1 cellular context compared by ENCODE assay signal in genomic region chr9:19113964-19114679, GRCh38.
A peak's percentile ranks its signal among the peaks of the same experiment; 100 is the strongest.
TF ChIP-seq lines count a peak whose summit lies in the region.

No MANE protein-coding gene starts in this region.

TF ChIP-seq in HepG2, 621 proteins besides CTCF, POLR2A, EP300 and RAD21 (continued from another document and continues in another):
- TF ChIP-seq, protein P1, sequence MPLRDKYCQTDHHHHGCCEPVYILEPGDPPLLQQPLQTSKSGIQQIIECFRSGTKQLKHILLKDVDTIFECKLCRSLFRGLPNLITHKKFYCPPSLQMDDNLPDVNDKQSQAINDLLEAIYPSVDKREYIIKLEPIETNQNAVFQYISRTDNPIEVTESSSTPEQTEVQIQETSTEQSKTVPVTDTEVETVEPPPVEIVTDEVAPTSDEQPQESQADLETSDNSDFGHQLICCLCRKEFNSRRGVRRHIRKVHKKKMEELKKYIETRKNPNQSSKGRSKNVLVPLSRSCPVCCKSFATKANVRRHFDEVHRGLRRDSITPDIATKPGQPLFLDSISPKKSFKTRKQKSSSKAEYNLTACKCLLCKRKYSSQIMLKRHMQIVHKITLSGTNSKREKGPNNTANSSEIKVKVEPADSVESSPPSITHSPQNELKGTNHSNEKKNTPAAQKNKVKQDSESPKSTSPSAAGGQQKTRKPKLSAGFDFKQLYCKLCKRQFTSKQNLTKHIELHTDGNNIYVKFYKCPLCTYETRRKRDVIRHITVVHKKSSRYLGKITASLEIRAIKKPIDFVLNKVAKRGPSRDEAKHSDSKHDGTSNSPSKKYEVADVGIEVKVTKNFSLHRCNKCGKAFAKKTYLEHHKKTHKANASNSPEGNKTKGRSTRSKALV (CRISPR knock-in tag; IDR thresholded peaks at IDR 0.05) = 0 out of 2 replicates have a peak, but pooled peaks have one; percentile 38
- TF ChIP-seq AGO1 (IDR thresholded peaks at IDR 0.05; ENCODE audit: low read depth, low read length, poor library complexity, severe bottlenecking) = peak; percentile 97
- no peak for TF ChIP-seq PHF8 (CRISPR knock-in tag; IDR thresholded peaks at IDR 0.05)
- TF ChIP-seq TGIF2 (CRISPR knock-in tag; IDR thresholded peaks at IDR 0.05) = no peak
- no peak for TF ChIP-seq U2AF2 (IDR thresholded peaks at IDR 0.05; ENCODE audit: low read depth, low read length)
- peak; percentile 37; the same call in 1 of the 2 replicates for TF ChIP-seq ZNF605 (CRISPR knock-in tag; IDR thresholded peaks at IDR 0.05)
- TF ChIP-seq ZSCAN12 (CRISPR knock-in tag; IDR thresholded peaks at IDR 0.05) = no peak
- TF ChIP-seq MED1 (CRISPR knock-in tag; IDR thresholded peaks at IDR 0.05) = peak; percentile 23; the same call in 1 of the 2 replicates
- TF ChIP-seq CEBPB (IDR thresholded peaks at IDR 0.05; ENCODE audit: borderline replicate concordance, low read depth, low read length) = peak; percentile 50; the same call in 1 of the 2 replicates
- TF ChIP-seq KAT8 (CRISPR knock-in tag; IDR thresholded peaks at IDR 0.05) = peak; percentile 33; the same call in 1 of the 2 replicates
- TF ChIP-seq ZNF564 (CRISPR knock-in tag; IDR thresholded peaks at IDR 0.05) = no peak
- peak; percentile 47; the same call in 1 of the 2 replicates for TF ChIP-seq JUND (CRISPR knock-in tag; IDR thresholded peaks at IDR 0.05)
- TF ChIP-seq SOX13 (IDR thresholded peaks at IDR 0.05) = 0 out of 2 replicates have a peak, but pooled peaks have one; percentile 28
- no peak for TF ChIP-seq SOX13 (CRISPR knock-in tag; conservative IDR thresholded peaks at IDR 0.05 in 1 of 2, IDR thresholded peaks at IDR 0.05 in 1 of 2)
- no peak for TF ChIP-seq ZNF557 (CRISPR knock-in tag; IDR thresholded peaks at IDR 0.05)
- peak; percentile 26; the same call in 1 of the 2 replicates for TF ChIP-seq ZNF687 (CRISPR knock-in tag; IDR thresholded peaks at IDR 0.05)
- TF ChIP-seq NFIC (IDR thresholded peaks at IDR 0.05; ENCODE audit: low read length) = peak; percentile 64; the same call in 1 of the 2 replicates
- no peak for TF ChIP-seq KDM3A (CRISPR knock-in tag; IDR thresholded peaks at IDR 0.05; ENCODE audit: low read depth)
- TF ChIP-seq ZNF180 (CRISPR knock-in tag; IDR thresholded peaks at IDR 0.05; ENCODE audit: borderline replicate concordance, low read depth) = no peak
- no peak for TF ChIP-seq ZNF251 (CRISPR knock-in tag; IDR thresholded peaks at IDR 0.05)
- no peak for TF ChIP-seq ZNF782 (CRISPR knock-in tag; IDR thresholded peaks at IDR 0.05; ENCODE audit: borderline replicate concordance)
- peak; percentile 75 for TF ChIP-seq POLR2G (IDR thresholded peaks at IDR 0.05; ENCODE audit: low read depth, low read length)
- TF ChIP-seq SNAPC5 (CRISPR knock-in tag; IDR thresholded peaks at IDR 0.05; ENCODE audit: borderline replicate concordance) = no peak
- TF ChIP-seq RFX5 (IDR thresholded peaks at IDR 0.05; ENCODE audit: low read depth, low read length) = no peak
- peak; percentile 38; the same call in 1 of the 2 replicates for TF ChIP-seq ZNF414 (CRISPR knock-in tag; IDR thresholded peaks at IDR 0.05)
- TF ChIP-seq XBP1 (CRISPR knock-in tag; IDR thresholded peaks at IDR 0.05) = no peak
- no peak for TF ChIP-seq SNAPC2 (CRISPR knock-in tag; IDR thresholded peaks at IDR 0.05)
- TF ChIP-seq ZNF501 (CRISPR knock-in tag; IDR thresholded peaks at IDR 0.05) = peak; percentile 57; the same call in 1 of the 2 replicates
- no peak for TF ChIP-seq LCORL (IDR thresholded peaks at IDR 0.05)
- TF ChIP-seq LCORL (CRISPR knock-in tag; IDR thresholded peaks at IDR 0.05) = no peak
- no peak for TF ChIP-seq SMAD1 (CRISPR knock-in tag; IDR thresholded peaks at IDR 0.05; ENCODE audit: borderline replicate concordance, low read depth)
- peak; percentile 55; the same call in 1 of the 2 replicates for TF ChIP-seq MEF2D (CRISPR knock-in tag; IDR thresholded peaks at IDR 0.05)
- TF ChIP-seq MEIS2 (CRISPR knock-in tag; IDR thresholded peaks at IDR 0.05) = 0 out of 2 replicates have a peak, but pooled peaks have one; percentile 19
- TF ChIP-seq ZNF569 (CRISPR knock-in tag; IDR thresholded peaks at IDR 0.05; ENCODE audit: borderline replicate concordance) = no peak
- TF ChIP-seq CHD4 (IDR thresholded peaks at IDR 0.05; ENCODE audit: borderline replicate concordance, low read length) = 0 out of 2 replicates have a peak, but pooled peaks have one; percentile 31
- no peak for TF ChIP-seq ZNF772 (CRISPR knock-in tag; IDR thresholded peaks at IDR 0.05)
- no peak for TF ChIP-seq EZH2 (conservative IDR thresholded peaks at IDR 0.05; ENCODE audit: low read depth, low read length)
- no peak for TF ChIP-seq ZNF382 (CRISPR knock-in tag; IDR thresholded peaks at IDR 0.05; ENCODE audit: borderline replicate concordance)
- peak; percentile 49; the same call in 1 of the 2 replicates for TF ChIP-seq KDM2A (CRISPR knock-in tag; IDR thresholded peaks at IDR 0.05; ENCODE audit: borderline replicate concordance, low read depth)
- no peak for TF ChIP-seq ZNF879 (CRISPR knock-in tag; IDR thresholded peaks at IDR 0.05)
- TF ChIP-seq ZNF121 (CRISPR knock-in tag; IDR thresholded peaks at IDR 0.05) = peak; percentile 41; the same call in 1 of the 2 replicates
- no peak for TF ChIP-seq ZBTB25 (CRISPR knock-in tag; IDR thresholded peaks at IDR 0.05)
- TF ChIP-seq ZBTB38 (CRISPR knock-in tag; IDR thresholded peaks at IDR 0.05) = peak; percentile 46; the same call in 1 of the 2 replicates
- TF ChIP-seq KDM5B (CRISPR knock-in tag; IDR thresholded peaks at IDR 0.05; ENCODE audit: borderline replicate concordance) = no peak
- no peak for TF ChIP-seq ZNF350 (CRISPR knock-in tag; IDR thresholded peaks at IDR 0.05; ENCODE audit: borderline replicate concordance, low read depth)
- TF ChIP-seq, protein P2, sequence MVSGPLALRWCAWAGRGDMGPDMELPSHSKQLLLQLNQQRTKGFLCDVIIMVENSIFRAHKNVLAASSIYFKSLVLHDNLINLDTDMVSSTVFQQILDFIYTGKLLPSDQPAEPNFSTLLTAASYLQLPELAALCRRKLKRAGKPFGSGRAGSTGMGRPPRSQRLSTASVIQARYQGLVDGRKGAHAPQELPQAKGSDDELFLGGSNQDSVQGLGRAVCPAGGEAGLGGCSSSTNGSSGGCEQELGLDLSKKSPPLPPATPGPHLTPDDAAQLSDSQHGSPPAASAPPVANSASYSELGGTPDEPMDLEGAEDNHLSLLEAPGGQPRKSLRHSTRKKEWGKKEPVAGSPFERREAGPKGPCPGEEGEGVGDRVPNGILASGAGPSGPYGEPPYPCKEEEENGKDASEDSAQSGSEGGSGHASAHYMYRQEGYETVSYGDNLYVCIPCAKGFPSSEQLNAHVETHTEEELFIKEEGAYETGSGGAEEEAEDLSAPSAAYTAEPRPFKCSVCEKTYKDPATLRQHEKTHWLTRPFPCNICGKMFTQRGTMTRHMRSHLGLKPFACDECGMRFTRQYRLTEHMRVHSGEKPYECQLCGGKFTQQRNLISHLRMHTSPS (CRISPR knock-in tag; IDR thresholded peaks at IDR 0.05; ENCODE audit: low read depth) = no peak
- peak; percentile 34; the same call in 1 of the 2 replicates for TF ChIP-seq MIXL1 (CRISPR knock-in tag; IDR thresholded peaks at IDR 0.05)
- TF ChIP-seq ZBTB26 (CRISPR knock-in tag; IDR thresholded peaks at IDR 0.05; ENCODE audit: borderline replicate concordance) = no peak
- no peak for TF ChIP-seq ZNF326 (CRISPR knock-in tag; IDR thresholded peaks at IDR 0.05; ENCODE audit: borderline replicate concordance)
- no peak for TF ChIP-seq RELA (CRISPR knock-in tag; IDR thresholded peaks at IDR 0.05)
- no peak for TF ChIP-seq REST (IDR thresholded peaks at IDR 0.05; ENCODE audit: borderline replicate concordance in 1 of 2, low read depth in 1 of 2, low read length in 2 of 2)
- TF ChIP-seq PATZ1 (CRISPR knock-in tag; IDR thresholded peaks at IDR 0.05) = no peak
